16 cellular contexts compared by ENCODE assay signal in genomic region chr4:89295415-89295927, GRCh38. TPM values are rescaled to one million over a fixed set of nuclear protein-coding genes. Genes with fewer than 3 reads are reported as not detected.
DNase-seq lines count a peak whose midpoint lies in the region; ATAC-seq and TF ChIP-seq lines count a peak whose summit lies in the region.
"Had no signal": no experiment of that assay in that cellular context is flagged by ENCODE, and none has a peak within 500 bp of the region (broad histone marks: within the 10 kb centered on the region; RNA-seq: fewer than 3 reads in every experiment).

No MANE protein-coding gene starts in this region.

- H3K9me3 Mint-ChIP-seq in T-cell: no peaks in the 10 kb centered on the region
- no peaks in the 10 kb centered on the region for H3K9me3 Mint-ChIP-seq in stimulated activated naive CD8-positive, alpha-beta T cell treated with anti-CD3 and anti-CD28 coated beads, Interleukin-15, Interleukin-2, amounts not matched to agents 100 ng/mL and 50 ng/mL, for 24 hours

- no peak for TF ChIP-seq CTCF in left ventricle myocardium inferior (IDR thresholded peaks at IDR 0.05; ENCODE audit: borderline replicate concordance)
- TF ChIP-seq CTCF in heart left ventricle (IDR thresholded peaks at IDR 0.05): no peak
- TF ChIP-seq CTCF in BE2C (IDR thresholded peaks at IDR 0.05; ENCODE audit: low read depth, low read length): no peak

- H3K4me2 ChIP-seq in Karpas-422 (ENCODE audit: low read depth, low read length, poor library complexity, severe bottlenecking): no peak overlapping the region

- H3K9me3 ChIP-seq in left ventricle myocardium inferior (replicated peaks): no peaks in the 10 kb centered on the region
- peaks cover 0 to 7% (median 0%) of the 10 kb centered on the region in 12 donors for H3K9me3 ChIP-seq in heart left ventricle
- H3K9me3 ChIP-seq in duodenal mucosa (ENCODE audit: control insufficient read depth in 1 of 2, low read length in 2 of 2): no peaks in the 10 kb centered on the region
- no peaks in the 10 kb centered on the region for H3K9me3 ChIP-seq in Karpas-422 (ENCODE audit: low read length)
- no peaks in the 10 kb centered on the region for H3K9me3 ChIP-seq in BE2C
- H3K9me3 ChIP-seq: left lung, upper lobe of left lung had no signal

- DNase-seq in left ventricle myocardium inferior: no peak
- no peak for DNase-seq in heart left ventricle
- DNase-seq in T-cell: no peak
- no peak for DNase-seq in Karpas-422
- no peak for DNase-seq in BE2C
- DNase-seq: activated CD8-positive, alpha-beta memory T cell treated with anti-CD3 and anti-CD28 coated beads, Interleukin-2, amount 50 U/mL, for 4 hours; DMS 273 treated with DMSO at 0.1 percent for 48 hours; left lung; NCI-H187 treated with DMSO at 0.1 percent for 48 hours; NCI-H510A; upper lobe of left lung had no signal

- no peaks in the 10 kb centered on the region for H3K36me3 ChIP-seq in left ventricle myocardium inferior
- no peaks in the 10 kb centered on the region for H3K36me3 ChIP-seq in heart left ventricle
- no peaks in the 10 kb centered on the region for H3K36me3 ChIP-seq in duodenal mucosa (ENCODE audit: control insufficient read depth in 1 of 2, insufficient read depth in 2 of 2, low read length in 2 of 2)
- no peaks in the 10 kb centered on the region for H3K36me3 ChIP-seq in Karpas-422 (ENCODE audit: insufficient read depth, low read length)
- no peaks in the 10 kb centered on the region for H3K36me3 ChIP-seq in BE2C
- H3K36me3 ChIP-seq: left lung, upper lobe of left lung had no signal

- H3K27me3 Mint-ChIP-seq in T-cell: no peaks in the 10 kb centered on the region
- H3K27me3 Mint-ChIP-seq in stimulated activated naive CD8-positive, alpha-beta T cell treated with anti-CD3 and anti-CD28 coated beads, Interleukin-15, Interleukin-2, amounts not matched to agents 100 ng/mL and 50 ng/mL, for 24 hours: no peaks in the 10 kb centered on the region

- no peak for TF ChIP-seq POLR2A in heart left ventricle (IDR thresholded peaks at IDR 0.05)

- no peak overlapping the region for H3K9ac ChIP-seq in duodenal mucosa (ENCODE audit: low read depth in 1 of 2, low read length in 2 of 2)
- H3K9ac ChIP-seq in Karpas-422 (ENCODE audit: low read length): no peak overlapping the region

- H3K4me3 Mint-ChIP-seq in T-cell: peak overlapping the region in 2 of 3 donors; percentile 55 to 62
- H3K4me3 Mint-ChIP-seq in stimulated activated naive CD8-positive, alpha-beta T cell treated with anti-CD3 and anti-CD28 coated beads, Interleukin-15, Interleukin-2, amounts not matched to agents 100 ng/mL and 50 ng/mL, for 24 hours: peak overlapping the region; percentile 68

- POLR2A ChIA-PET in T-cell (lab: Charles Lee): interaction anchor here in 1 of 2 donors (0.6 to 2.7 kb wide), 6 partner anchors 9 to 54 kb away, joined by 3 to 26 read pairs (median 7); partner anchors contain the start of gene GPRIN3

- ATAC-seq in heart left ventricle (no peak), T-cell (replicated peaks in 1 of 4) (no peak), HG03045 (IDR thresholded peaks at IDR 0.05; ENCODE audit: unreplicated experiment) (no peak)
- ATAC-seq: left lung had no signal

- H3K4me1 Mint-ChIP-seq in T-cell: peaks cover 88 to 94% (median 89%) of the 10 kb centered on the region in 3 donors
- peaks cover 96% of the 10 kb centered on the region for H3K4me1 Mint-ChIP-seq in stimulated activated naive CD8-positive, alpha-beta T cell treated with anti-CD3 and anti-CD28 coated beads, Interleukin-15, Interleukin-2, amounts not matched to agents 100 ng/mL and 50 ng/mL, for 24 hours (ENCODE audit: low read depth)

- H4K20me1 ChIP-seq in Karpas-422 (ENCODE audit: insufficient read depth, low read depth, low read length): no peaks in the 10 kb centered on the region

- peak overlapping the region; percentile 85 for H3K27ac ChIP-seq in left ventricle myocardium inferior (replicated peaks)
- peak overlapping the region in 6 of 12 donors; percentile 3 to 92 (median 8) for H3K27ac ChIP-seq in heart left ventricle
- H3K27ac ChIP-seq in duodenal mucosa (ENCODE audit: low read depth, low read length): peak overlapping the region; percentile 8
- no peak overlapping the region for H3K27ac ChIP-seq in Karpas-422 (ENCODE audit: low read length)
- H3K27ac ChIP-seq: coronary artery, SK-N-MC had no signal

- H3K4me1 ChIP-seq in left ventricle myocardium inferior (peaks cover 81% of the 10 kb centered on the region), heart left ventricle (peaks cover under 1 to 97% (median 28%) of the 10 kb centered on the region in 12 donors), duodenal mucosa (ENCODE audit: control insufficient read depth in 1 of 2, insufficient read depth in 2 of 2, low read length in 2 of 2) (peaks cover 60 to 80% of the 10 kb centered on the region in 2 donors), Karpas-422 (ENCODE audit: low read length) (peaks cover 56% of the 10 kb centered on the region), BE2C (no peaks in the 10 kb centered on the region)

- H2AFZ ChIP-seq in Karpas-422 (ENCODE audit: low read length): no peak overlapping the region

- H3K27me3 ChIP-seq in left ventricle myocardium inferior (ENCODE audit: low read depth) (no peaks in the 10 kb centered on the region), heart left ventricle (no peaks in the 10 kb centered on the region), duodenal mucosa (ENCODE audit: control insufficient read depth in 1 of 2, insufficient read depth in 2 of 2, low read length in 2 of 2) (no peaks in the 10 kb centered on the region), Karpas-422 (ENCODE audit: low read length) (no peaks in the 10 kb centered on the region), BE2C (peaks cover 23% of the 10 kb centered on the region)
- H3K27me3 ChIP-seq: left lung, upper lobe of left lung had no signal

- H3K9me2 ChIP-seq in Karpas-422 (replicated peaks; ENCODE audit: insufficient read depth, low read length): no peaks in the 10 kb centered on the region

- intact Hi-C loops in left ventricle myocardium inferior (cut with micrococcal nuclease): no loop called here
- intact Hi-C loops in heart left ventricle (cut with DNase I): loop anchor here in 3 of 10 donors (5.0 to 10.0 kb wide), 3 partner anchors 38 to 119 kb away; no protein-coding TSS in a partner anchor

- peaks cover 13% of the 10 kb centered on the region for H3K36me3 Mint-ChIP-seq in T-cell
- peaks cover 5% of the 10 kb centered on the region for H3K36me3 Mint-ChIP-seq in stimulated activated naive CD8-positive, alpha-beta T cell treated with anti-CD3 and anti-CD28 coated beads, Interleukin-15, Interleukin-2, amounts not matched to agents 100 ng/mL and 50 ng/mL, for 24 hours (ENCODE audit: low read depth)

- no peaks in the 10 kb centered on the region for H3K79me2 ChIP-seq in Karpas-422 (ENCODE audit: low read length)

- H3K27ac Mint-ChIP-seq in T-cell: peak overlapping the region; percentile 92 to 94
- H3K27ac Mint-ChIP-seq in stimulated activated naive CD8-positive, alpha-beta T cell treated with anti-CD3 and anti-CD28 coated beads, Interleukin-15, Interleukin-2, amounts not matched to agents 100 ng/mL and 50 ng/mL, for 24 hours: peak overlapping the region; percentile 99

- H3K4me3 ChIP-seq in left ventricle myocardium inferior (no peak overlapping the region), heart left ventricle (no peak overlapping the region), duodenal mucosa (ENCODE audit: low read depth in 1 of 2, low read length in 2 of 2) (no peak overlapping the region), Karpas-422 (ENCODE audit: low read length) (no peak overlapping the region), BE2C (ENCODE audit: low read depth, low read length) (no peak overlapping the region)
- H3K4me3 ChIP-seq: coronary artery, left lung, SK-N-MC, upper lobe of left lung had no signal

- CTCF ChIA-PET in T-cell (lab: Charles Lee): interaction anchor here (1.2 to 2.4 kb wide), 4 partner anchors 12 to 41 kb away, joined by 4 to 11 read pairs (median 8); partner anchors contain the start of gene GPRIN3 (in 1 of the 2)

- WGBS in heart left ventricle, 4 donors: 90 to 94% (median 92%) methylated on average over 3 of the region's 3 CpGs

RNA-seq across cellular contexts. Expression of gene GPRIN3, which starts 12.1 kb away (rescaled TPM):
- total RNA-seq in left ventricle myocardium inferior: 9.0 TPM
- total RNA-seq in heart left ventricle: 10 to 100 TPM in 7 of 9 donors, 1 to 10 TPM in 2; 6.3 to 16.5 (median 13.8) TPM
- 1 to 10 TPM; 2.4 to 4.4 TPM for polyA plus RNA-seq in heart left ventricle
- 10 to 100 TPM; 17.4 to 56.1 (median 23.0) TPM for total RNA-seq in T-cell
- total RNA-seq in Karpas-422 (2014; rRNA removed; shearing (Covaris generic); ENCODE audit: low replicate concordance): 0.40 and 0.63 TPM in 2 replicates
- polyA plus RNA-seq in BE2C (2012; ENCODE audit: insufficient read depth, insufficient read length, low read depth): 0.08 TPM
